ENCODE assay signal across 20 cellular contexts in genomic region chr9:123542435-123543225, GRCh38.
DNase-seq lines count a peak whose midpoint lies in the region; ATAC-seq and TF ChIP-seq lines count a peak whose summit lies in the region.
"Had no signal": no experiment of that assay in that cellular context is flagged by ENCODE, and none has a peak within 500 bp of the region (broad histone marks: within the 10 kb centered on the region; RNA-seq: fewer than 3 reads in every experiment).

No MANE protein-coding gene starts in this region.

- H3K79me2 ChIP-seq in hepatocyte = no peaks in the 10 kb centered on the region

- ATAC-seq in stimulated activated naive CD8-positive, alpha-beta T cell treated with anti-CD3 and anti-CD28 coated beads, Interleukin-15, amount 100 ng/mL, for 72 hours = no peak
- peak; percentile 32 for ATAC-seq in mucosa of descending colon
- no peak for ATAC-seq in HG03521 (IDR thresholded peaks at IDR 0.05; ENCODE audit: unreplicated experiment)
- ATAC-seq: Right ventricle myocardium inferior had no signal

- H3K4me3 Mint-ChIP-seq in stimulated activated naive CD8-positive, alpha-beta T cell treated with anti-CD3 and anti-CD28 coated beads, Interleukin-15, Interleukin-2, amounts not matched to agents 100 ng/mL and 50 ng/mL, for 24 hours = no peak overlapping the region
- no peak overlapping the region for H3K4me3 Mint-ChIP-seq in stimulated activated naive CD8-positive, alpha-beta T cell treated with anti-CD3 and anti-CD28 coated beads, Interleukin-15, amount 100 ng/mL, for 72 hours
- H3K4me3 Mint-ChIP-seq: CD14-positive monocyte, HFFc6 had no signal

- DNase-seq in stimulated activated naive CD8-positive, alpha-beta T cell treated with anti-CD3 and anti-CD28 coated beads, Interleukin-15, amount 100 ng/mL, for 72 hours = no peak
- peak; percentile 19 for DNase-seq in hepatocyte (ENCODE audit: low spot score)
- DNase-seq in mucosa of descending colon = peak in 1 of 3 donors; percentile 7
- peak; percentile 30 to 50 for DNase-seq in thyroid gland
- DNase-seq in midbrain (lab: John Stamatoyannopoulos, UW) = no peak
- no peak for DNase-seq in NCI-H510A treated with DMSO at 0.1 percent for 48 hours (lab: John Stamatoyannopoulos, UW)
- DNase-seq: DMS53, GDM1, HFFc6, IMR-90, MV-4-11, NCI-H1694 treated with DMSO at 0.1 percent for 48 hours, NCI-H446, NCI-H526 treated with DMSO at 0.1 percent for 48 hours, OCI-M1 had no signal

- H3K9me3 ChIP-seq in hepatocyte (ENCODE audit: low read depth) (no peaks in the 10 kb centered on the region), mucosa of descending colon (no peaks in the 10 kb centered on the region), thyroid gland (no peaks in the 10 kb centered on the region)

- H3K4me1 Mint-ChIP-seq in stimulated activated naive CD8-positive, alpha-beta T cell treated with anti-CD3 and anti-CD28 coated beads, Interleukin-15, Interleukin-2, amounts not matched to agents 100 ng/mL and 50 ng/mL, for 24 hours (ENCODE audit: low read depth) = peaks cover under 1% of the 10 kb centered on the region
- no peaks in the 10 kb centered on the region for H3K4me1 Mint-ChIP-seq in stimulated activated naive CD8-positive, alpha-beta T cell treated with anti-CD3 and anti-CD28 coated beads, Interleukin-15, amount 100 ng/mL, for 72 hours

- H3K27me3 Mint-ChIP-seq in stimulated activated naive CD8-positive, alpha-beta T cell treated with anti-CD3 and anti-CD28 coated beads, Interleukin-15, Interleukin-2, amounts not matched to agents 100 ng/mL and 50 ng/mL, for 24 hours = no peaks in the 10 kb centered on the region
- H3K27me3 Mint-ChIP-seq in stimulated activated naive CD8-positive, alpha-beta T cell treated with anti-CD3 and anti-CD28 coated beads, Interleukin-15, amount 100 ng/mL, for 72 hours = no peaks in the 10 kb centered on the region

- H3K4me1 ChIP-seq in hepatocyte (ENCODE audit: insufficient read depth) = no peaks in the 10 kb centered on the region
- no peaks in the 10 kb centered on the region for H3K4me1 ChIP-seq in mucosa of descending colon (ENCODE audit: low read depth)
- peaks cover 0 to 12% of the 10 kb centered on the region in 2 donors for H3K4me1 ChIP-seq in thyroid gland

- H3K9me2 ChIP-seq in hepatocyte (replicated peaks; ENCODE audit: insufficient read depth) = no peaks in the 10 kb centered on the region

- no peak overlapping the region for H2AFZ ChIP-seq in hepatocyte

- H3K36me3 ChIP-seq in hepatocyte (replicated peaks; ENCODE audit: insufficient read depth, low read depth) = no peaks in the 10 kb centered on the region
- H3K36me3 ChIP-seq in mucosa of descending colon (ENCODE audit: low read depth) = no peaks in the 10 kb centered on the region
- no peaks in the 10 kb centered on the region for H3K36me3 ChIP-seq in thyroid gland

- 82% methylated on average over 11 of the region's 11 CpGs for WGBS in hepatocyte (ENCODE audit: low lambda C conversion rate, missing lambda C conversion rate)
- WGBS in thyroid gland, 2 donors = 74 to 82% methylated on average over 11 of the region's 11 CpGs

- no peaks in the 10 kb centered on the region for H3K9me3 Mint-ChIP-seq in stimulated activated naive CD8-positive, alpha-beta T cell treated with anti-CD3 and anti-CD28 coated beads, Interleukin-15, Interleukin-2, amounts not matched to agents 100 ng/mL and 50 ng/mL, for 24 hours
- H3K9me3 Mint-ChIP-seq in stimulated activated naive CD8-positive, alpha-beta T cell treated with anti-CD3 and anti-CD28 coated beads, Interleukin-15, amount 100 ng/mL, for 72 hours = no peaks in the 10 kb centered on the region
- H3K9me3 Mint-ChIP-seq: CD14-positive monocyte, HFFc6 had no signal

- no peak overlapping the region for H3K4me2 ChIP-seq in hepatocyte
- H3K4me2 ChIP-seq: KMS-11 had no signal

- intact Hi-C loops in mucosa of descending colon (cut with DNase I, micrococcal nuclease) = loop anchor here (10.0 kb wide), 1 partner anchor 492 kb away; no protein-coding TSS in a partner anchor
- intact Hi-C loops in thyroid gland (cut with DNase I) = loop anchor here (5.0 kb wide), 2 partner anchors 330 to 500 kb away; no protein-coding TSS in a partner anchor

- H3K4me3 ChIP-seq in hepatocyte (no peak overlapping the region), mucosa of descending colon (no peak overlapping the region), thyroid gland (replicated peaks in 1 of 3) (no peak overlapping the region)

- peaks cover 1% of the 10 kb centered on the region for H3K36me3 Mint-ChIP-seq in stimulated activated naive CD8-positive, alpha-beta T cell treated with anti-CD3 and anti-CD28 coated beads, Interleukin-15, Interleukin-2, amounts not matched to agents 100 ng/mL and 50 ng/mL, for 24 hours (ENCODE audit: low read depth)

- TF ChIP-seq POLR2A in thyroid gland (IDR thresholded peaks at IDR 0.05) = no peak

- TF ChIP-seq CTCF in hepatocyte (IDR thresholded peaks at IDR 0.05; ENCODE audit: poor library complexity) (no peak), mucosa of descending colon (IDR thresholded peaks at IDR 0.05) (no peak), thyroid gland (IDR thresholded peaks at IDR 0.05) (no peak)

- no peaks in the 10 kb centered on the region for H4K20me1 ChIP-seq in hepatocyte (ENCODE audit: insufficient read depth, poor library complexity, severe bottlenecking)

- peak overlapping the region; percentile 23 for H3K27ac Mint-ChIP-seq in stimulated activated naive CD8-positive, alpha-beta T cell treated with anti-CD3 and anti-CD28 coated beads, Interleukin-15, Interleukin-2, amounts not matched to agents 100 ng/mL and 50 ng/mL, for 24 hours
- no peak overlapping the region for H3K27ac Mint-ChIP-seq in stimulated activated naive CD8-positive, alpha-beta T cell treated with anti-CD3 and anti-CD28 coated beads, Interleukin-15, amount 100 ng/mL, for 72 hours
- H3K27ac Mint-ChIP-seq: HFFc6 had no signal

- H3K27me3 ChIP-seq in hepatocyte (no peaks in the 10 kb centered on the region), thyroid gland (no peaks in the 10 kb centered on the region)

- no peak overlapping the region for H3K27ac ChIP-seq in hepatocyte
- H3K27ac ChIP-seq in thyroid gland = no peak overlapping the region
- H3K27ac ChIP-seq: KMS-11 had no signal

Comparison
In these comparisons a context has a peak if more than half of its experiments do, and no peak if none do; other contexts are left out.
1. DNase-seq: peak in hepatocyte (single experiment) and thyroid gland (2 of 2); none in stimulated activated naive CD8-positive, alpha-beta T cell treated with anti-CD3 and anti-CD28 coated beads, Interleukin-15, amount 100 ng/mL, for 72 hours (0 of 2), midbrain (single experiment) and NCI-H510A treated with DMSO at 0.1 percent for 48 hours (single experiment).